Comparison of ENCODE assay signal across 20 cellular contexts in the genomic region with DNA sequence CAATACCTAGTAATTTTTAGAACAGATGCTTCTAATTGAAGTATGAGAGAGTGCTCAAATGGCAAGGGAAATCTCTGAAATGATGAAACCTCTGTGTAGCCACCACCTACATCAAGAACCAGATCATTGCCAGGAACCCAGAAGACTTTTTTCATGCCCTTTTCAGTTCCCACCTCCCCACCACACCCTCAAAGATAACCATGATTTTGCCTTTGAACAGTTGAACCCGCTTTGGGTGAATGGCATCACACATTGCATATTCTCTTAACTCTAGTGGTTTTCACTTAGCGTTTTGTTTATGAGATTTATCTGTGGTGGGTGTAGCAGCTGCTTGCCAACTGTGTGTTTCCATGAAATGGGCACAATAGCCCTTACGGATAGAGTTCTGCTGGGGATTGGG.
DNase-seq lines count a peak whose midpoint lies in the region; ATAC-seq, FAIRE-seq and TF ChIP-seq lines count a peak whose summit lies in the region.
"Had no signal": no experiment of that assay in that cellular context is flagged by ENCODE, and none has a peak within 500 bp of the region (broad histone marks: within the 10 kb centered on the region; RNA-seq: fewer than 3 reads in every experiment).

No MANE protein-coding gene starts in this region.

- H3K27me3 ChIP-seq in rectal smooth muscle tissue (ENCODE audit: control insufficient read depth, insufficient read depth, low read length) = no peaks in the 10 kb centered on the region
- H3K27me3 ChIP-seq: BLaER1 had no signal

- H3K27me3 Mint-ChIP-seq in activated CD4-positive, alpha-beta T cell treated with anti-CD3 and anti-CD28 coated beads for 36 hours = peaks cover 6% of the 10 kb centered on the region
- peaks cover 0 to 11% (median 3%) of the 10 kb centered on the region in 3 donors for H3K27me3 Mint-ChIP-seq in immature natural killer cell (ENCODE audit: low read depth in 3 of 3)

- no peak for TF ChIP-seq POLR2A in GM18505 (IDR thresholded peaks at IDR 0.05; ENCODE audit: borderline replicate concordance, extremely low read depth, insufficient read depth, insufficient read length)

- no peaks in the 10 kb centered on the region for H3K9me3 Mint-ChIP-seq in activated CD4-positive, alpha-beta T cell treated with anti-CD3 and anti-CD28 coated beads for 36 hours (ENCODE audit: low read depth)
- peaks cover 0 to 2% (median 0%) of the 10 kb centered on the region in 6 donors for H3K9me3 Mint-ChIP-seq in immature natural killer cell
- H3K9me3 Mint-ChIP-seq: GM23338 had no signal

- DNase-seq in activated CD4-positive, alpha-beta T cell treated with anti-CD3 and anti-CD28 coated beads for 36 hours = peak; percentile 26
- DNase-seq in activated CD4-positive, alpha-beta T cell treated with anti-CD3 and anti-CD28 coated beads for 48 hours = no peak
- DNase-seq in immature natural killer cell (no peak), GM19239 (ENCODE audit: insufficient read length, low spot score) (no peak)
- DNase-seq: CD8-positive, alpha-beta memory T cell; DMS79 treated with DMSO at 0.1 percent for 48 hours; IMR-90; NCI-H1105 treated with DMSO at 0.1 percent for 48 hours; NCI-H187; NCI-H226; NCI-H524 treated with DMSO at 0.1 percent for 48 hours had no signal

- H3K27ac ChIP-seq in KOPT-K1 (ENCODE audit: low read depth, low read length, poor library complexity, severe bottlenecking) = peak overlapping the region; percentile 95
- H3K27ac ChIP-seq in rectal smooth muscle tissue (ENCODE audit: low read depth, low read length) = peak overlapping the region; percentile 78
- H3K27ac ChIP-seq: BLaER1 had no signal

- FAIRE-seq in GM19239 (lab: Jason Lieb, UNC) = no peak
- FAIRE-seq: D721Med, G401.6 had no signal

- POLR2A ChIA-PET in activated CD4-positive, alpha-beta T cell treated with anti-CD3 and anti-CD28 coated beads for 36 hours (lab: Charles Lee) = no interaction called here

- no peaks in the 10 kb centered on the region for H3K36me3 ChIP-seq in KOPT-K1 (ENCODE audit: insufficient read depth, low read length)
- no peaks in the 10 kb centered on the region for H3K36me3 ChIP-seq in rectal smooth muscle tissue (ENCODE audit: control insufficient read depth, insufficient read depth, low read length)
- H3K36me3 ChIP-seq: BLaER1 had no signal

- CTCF ChIA-PET in activated CD4-positive, alpha-beta T cell treated with anti-CD3 and anti-CD28 coated beads for 36 hours (lab: Charles Lee) = no interaction called here

- peaks cover 8% of the 10 kb centered on the region for H3K4me1 ChIP-seq in rectal smooth muscle tissue (ENCODE audit: control insufficient read depth, insufficient read depth, low read length)

- intact Hi-C loops in activated CD4-positive, alpha-beta T cell treated with anti-CD3 and anti-CD28 coated beads for 36 hours (cut with DNase I, micrococcal nuclease) = loop anchor here in 1 of 2 experiments (10.0 kb wide), 1 partner anchor 1021 kb away; the partner anchor contains the start of genes DUSP28 and RNPEPL1

- H3K9ac ChIP-seq in rectal smooth muscle tissue (ENCODE audit: low read length) = no peak overlapping the region
- H3K9ac ChIP-seq: BLaER1 had no signal

- no peak for ATAC-seq in activated CD4-positive, alpha-beta T cell treated with anti-CD3 and anti-CD28 coated beads for 36 hours
- ATAC-seq in GM21381 (IDR thresholded peaks at IDR 0.05; ENCODE audit: unreplicated experiment) = no peak
- no peak for ATAC-seq in GM18505 (IDR thresholded peaks at IDR 0.05; ENCODE audit: unreplicated experiment)
- ATAC-seq: GM23338, HCT116 had no signal

- H3K36me3 Mint-ChIP-seq in activated CD4-positive, alpha-beta T cell treated with anti-CD3 and anti-CD28 coated beads for 36 hours (ENCODE audit: low read depth) = no peaks in the 10 kb centered on the region
- H3K36me3 Mint-ChIP-seq in immature natural killer cell = no peaks in the 10 kb centered on the region
- H3K36me3 Mint-ChIP-seq: CD8-positive, alpha-beta memory T cell had no signal

- no peak overlapping the region for H3K4me3 ChIP-seq in rectal smooth muscle tissue (ENCODE audit: low read length)
- H3K4me3 ChIP-seq: BLaER1, GM23338 had no signal

- H3K4me1 Mint-ChIP-seq in activated CD4-positive, alpha-beta T cell treated with anti-CD3 and anti-CD28 coated beads for 36 hours = peaks cover 44% of the 10 kb centered on the region
- peaks cover 26 to 29% of the 10 kb centered on the region in 2 donors for H3K4me1 Mint-ChIP-seq in immature natural killer cell
- H3K4me1 Mint-ChIP-seq: GM23338 had no signal

- peak overlapping the region; percentile 32 for H3K27ac Mint-ChIP-seq in activated CD4-positive, alpha-beta T cell treated with anti-CD3 and anti-CD28 coated beads for 36 hours
- peak overlapping the region in 4 of 6 donors; percentile 6 to 82 (median 22) for H3K27ac Mint-ChIP-seq in immature natural killer cell
- H3K27ac Mint-ChIP-seq: GM23338 had no signal

- H3K4me3 Mint-ChIP-seq in activated CD4-positive, alpha-beta T cell treated with anti-CD3 and anti-CD28 coated beads for 36 hours = no peak overlapping the region
- H3K4me3 Mint-ChIP-seq in immature natural killer cell = peak overlapping the region in 4 of 5 donors; percentile 9 to 46 (median 28)
- H3K4me3 Mint-ChIP-seq: GM23338 had no signal

- H3K9me3 ChIP-seq in KOPT-K1 (ENCODE audit: insufficient read depth, low read length, poor library complexity, severe bottlenecking) = no peaks in the 10 kb centered on the region
